ENCODE assay signal across 8 cellular contexts in the genomic region with DNA sequence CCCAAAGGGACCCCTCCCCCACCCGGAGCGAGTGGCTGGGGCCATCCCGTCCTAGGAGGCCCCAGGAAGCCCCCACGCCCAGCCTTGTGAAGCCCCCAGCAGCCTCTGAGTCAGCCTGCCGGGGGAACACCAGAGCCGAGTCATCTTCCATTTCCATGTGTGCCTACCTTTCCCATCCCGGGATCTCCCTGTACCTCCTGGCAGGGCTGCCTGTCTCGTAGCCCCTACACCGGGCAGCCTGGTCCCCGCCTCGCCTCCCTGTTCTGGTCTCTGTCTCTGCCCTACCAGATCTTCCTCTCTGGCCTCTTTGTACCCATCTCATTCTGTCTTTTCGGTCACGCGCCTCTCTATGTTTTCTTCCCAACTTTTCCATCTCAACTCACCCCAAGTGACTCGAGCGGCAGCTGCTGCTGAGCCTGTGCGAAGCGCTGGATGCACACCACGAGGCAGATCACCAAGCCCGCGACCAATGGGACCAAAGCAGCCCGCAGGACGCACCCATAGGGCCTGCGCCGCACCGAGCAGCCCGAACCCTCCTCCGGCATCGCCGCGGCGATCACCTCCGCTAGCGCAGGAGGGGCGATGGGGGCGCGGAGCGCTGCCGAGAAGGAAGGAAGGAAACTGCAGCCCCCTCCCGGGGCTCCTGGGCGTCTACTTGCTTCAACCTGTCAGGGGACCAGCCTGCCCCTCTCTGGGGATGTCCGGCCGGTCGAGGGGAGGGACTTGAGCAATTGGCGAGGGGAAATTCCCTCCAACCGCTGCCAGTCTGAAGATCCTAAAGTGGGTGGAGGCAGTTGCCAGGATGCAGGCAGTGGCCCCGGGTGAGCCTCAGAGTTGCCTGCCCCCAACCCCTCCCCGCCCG. TPM values are rescaled to one million over a fixed set of nuclear protein-coding genes. Genes with fewer than 3 reads are reported as not detected.
A peak's percentile ranks its signal among the peaks of the same experiment; 100 is the strongest.
DNase-seq lines count a peak whose midpoint lies in the region; ATAC-seq and TF ChIP-seq lines count a peak whose summit lies in the region.

CD70 (minus strand) TSS at position 693 of the 862 bp plus-strand sequence; CDS start at position 545, 148 bp downstream.

- H2BK15ac ChIP-seq in mesendoderm (replicated peaks; ENCODE audit: low read depth) = no peak within 1 kb of the TSS

- H3K4me3 ChIP-seq in adipocyte (ENCODE audit: low read length) = peak within 1 kb of the TSS; percentile 51
- H3K4me3 ChIP-seq in mesendoderm (ENCODE audit: low read length) = peak within 1 kb of the TSS; percentile 33

- H3K4me1 ChIP-seq in adipocyte (ENCODE audit: control insufficient read depth, insufficient read depth, low read length) (peaks cover 9% of the 10 kb centered on the region), mesendoderm (ENCODE audit: control insufficient read depth, low read depth, low read length) (peaks cover 2% of the 10 kb centered on the region)

- no peak within 1 kb of the TSS for H2BK120ac ChIP-seq in mesendoderm (ENCODE audit: low read depth, low read length)

- H3K9me3 ChIP-seq in adipocyte (ENCODE audit: control insufficient read depth, low read length) = peaks cover 4% of the 10 kb centered on the region

- H3K4me2 ChIP-seq in mesendoderm (ENCODE audit: low read length) = peak within 1 kb of the TSS; percentile 76

- H3K9ac ChIP-seq in adipocyte (ENCODE audit: low read length) (no peak within 1 kb of the TSS), mesendoderm (ENCODE audit: low read length) (peak within 1 kb of the TSS; percentile 39)

- H3K27me3 ChIP-seq in adipocyte (replicated peaks; ENCODE audit: control insufficient read depth, insufficient read depth, low read length) (peaks cover 65% of the 10 kb centered on the region), mesendoderm (ENCODE audit: insufficient read depth, low read length, poor library complexity) (peaks cover 17% of the 10 kb centered on the region)

- no peak within 1 kb of the TSS for H4K5ac ChIP-seq in mesendoderm (ENCODE audit: low read length)

- no peaks in the 10 kb centered on the region for H3K79me1 ChIP-seq in mesendoderm (ENCODE audit: low read length)

- no peak within 1 kb of the TSS for H4K8ac ChIP-seq in mesendoderm (ENCODE audit: low read depth, low read length)

- TF ChIP-seq CTCF in RWPE1 (conservative IDR thresholded peaks at IDR 0.05; ENCODE audit: low read depth) = no peak

- H3K36me3 ChIP-seq in adipocyte (ENCODE audit: control insufficient read depth, insufficient read depth, low read length, severe bottlenecking) = no peaks in the 10 kb centered on the region
- no peaks in the 10 kb centered on the region for H3K36me3 ChIP-seq in mesendoderm (ENCODE audit: control insufficient read depth, insufficient read depth, low read length)

- no peak within 1 kb of the TSS for H2BK5ac ChIP-seq in mesendoderm (ENCODE audit: low read length)

- H3K56ac ChIP-seq in mesendoderm (ENCODE audit: low read length) = peak within 1 kb of the TSS; percentile 70

- peak; percentile 48 for DNase-seq in RWPE1 (ENCODE audit: low spot score)
- no peak for DNase-seq in adipocyte (ENCODE audit: low read depth)
- DNase-seq in mesendoderm = peak; percentile 77
- DNase-seq in pons (ENCODE audit: low spot score) = no peak
- no peak for DNase-seq in hypothalamus (lab: John Stamatoyannopoulos, UW)

- no peak within 1 kb of the TSS for H3K18ac ChIP-seq in mesendoderm (ENCODE audit: low read length)

- no peaks in the 10 kb centered on the region for H3K79me2 ChIP-seq in mesendoderm (ENCODE audit: control insufficient read depth, insufficient read depth, low read length)

- no peak within 1 kb of the TSS for H3K4ac ChIP-seq in mesendoderm (ENCODE audit: low read depth, low read length)

- CTCF ChIA-PET in RWPE1 (lab: Yijun Ruan, JAX) = interaction anchor here (0.6 kb wide), 1 partner anchor 16 kb away, joined by 4 read pairs; no protein-coding TSS in a partner anchor

- ATAC-seq in GM18868 (IDR thresholded peaks at IDR 0.05; ENCODE audit: unreplicated experiment) (peak; percentile 47), HG02885 (IDR thresholded peaks at IDR 0.05; ENCODE audit: poor library complexity, unreplicated experiment) (peak; percentile 43), GM18858 (IDR thresholded peaks at IDR 0.05; ENCODE audit: unreplicated experiment) (no peak)

- no peak within 1 kb of the TSS for H3K23ac ChIP-seq in mesendoderm (ENCODE audit: low read length)

- H2AK5ac ChIP-seq in mesendoderm (ENCODE audit: low read length) = no peak within 1 kb of the TSS

- peak within 1 kb of the TSS; percentile 42 for H3K27ac ChIP-seq in RWPE1
- H3K27ac ChIP-seq in mesendoderm (ENCODE audit: low read depth, low read length) = no peak within 1 kb of the TSS

- POLR2A ChIA-PET in RWPE1 (lab: Yijun Ruan, JAX; ENCODE audit: low non-redundant PET) = no interaction called here

- WGBS in mesendoderm (ENCODE audit: extremely low coverage, insufficient coverage, low lambda C conversion rate) = no CpG with 5 or more reads among the region's 49 CpGs

RNA-seq across cellular contexts. Expression of gene CD70, which starts in this region (rescaled TPM):
- polyA plus RNA-seq in mesendoderm (2013, experiment 1 of 2) = 0.77 TPM
- polyA plus RNA-seq in mesendoderm (2013, experiment 2 of 2) = 0.71 TPM

Comparison
In these comparisons a context has a peak if more than half of its experiments do, and no peak if none do; other contexts are left out.
1. DNase-seq: peak in RWPE1 (single experiment) and mesendoderm (single experiment); none in adipocyte (single experiment), pons (single experiment) and hypothalamus (0 of 51).